17 cellular contexts compared by ENCODE assay signal in genomic region chr7:70704921-70705346, GRCh38.
DNase-seq lines count a peak whose midpoint lies in the region; ATAC-seq, FAIRE-seq and TF ChIP-seq lines count a peak whose summit lies in the region.
"Had no signal": no experiment of that assay in that cellular context is flagged by ENCODE, and none has a peak within 500 bp of the region (broad histone marks: within the 10 kb centered on the region; RNA-seq: fewer than 3 reads in every experiment).

No MANE protein-coding gene starts in this region.

- no peak for TF ChIP-seq CTCF in SK-N-SH (IDR thresholded peaks at IDR 0.05)
- TF ChIP-seq CTCF in endodermal cell (conservative IDR thresholded peaks at IDR 0.05) = no peak

- no peaks in the 10 kb centered on the region for H3K27me3 ChIP-seq in SK-N-SH (ENCODE audit: insufficient read depth)
- no peaks in the 10 kb centered on the region for H3K27me3 ChIP-seq in endodermal cell (ENCODE audit: control insufficient read depth, insufficient read depth, low read length, poor library complexity, severe bottlenecking)
- no peaks in the 10 kb centered on the region for H3K27me3 ChIP-seq in small intestine (ENCODE audit: control insufficient read depth in 2 of 2, insufficient read depth in 2 of 2, low read length in 2 of 2)
- H3K27me3 ChIP-seq: BLaER1 had no signal

- H3K4me3 ChIP-seq in SK-N-SH (ENCODE audit: low read depth in 2 of 2, low read length in 1 of 2) = no peak overlapping the region
- no peak overlapping the region for H3K4me3 ChIP-seq in endodermal cell (ENCODE audit: low read length)
- H3K4me3 ChIP-seq in small intestine (ENCODE audit: low read depth in 1 of 2, low read length in 2 of 2) = no peak overlapping the region
- H3K4me3 ChIP-seq: BLaER1 had no signal

- H3K9me3 ChIP-seq in SK-N-SH = no peaks in the 10 kb centered on the region
- no peaks in the 10 kb centered on the region for H3K9me3 ChIP-seq in endodermal cell (ENCODE audit: control insufficient read depth, low read length)
- H3K9me3 ChIP-seq in small intestine (ENCODE audit: control insufficient read depth, low read depth) = no peaks in the 10 kb centered on the region
- H3K9me3 ChIP-seq: BLaER1 had no signal

- CTCF ChIA-PET in SK-N-SH (lab: Yijun Ruan, JAX) = interaction anchor here (0.9 to 5.2 kb wide), 6 partner anchors 8 to 125 kb away, joined by 3 to 40 read pairs (median 4); no protein-coding TSS in a partner anchor

- FAIRE-seq in small intestine (lab: Jason Lieb, UNC) = no peak

- H3K4me1 ChIP-seq in SK-N-SH (ENCODE audit: control insufficient read depth in 1 of 2, insufficient read depth in 2 of 2, low read depth in 1 of 2, low read length in 1 of 2) (peaks cover 23 to 41% of the 10 kb centered on the region in 2 experiments; a peak in 3 of 4 replicates), endodermal cell (ENCODE audit: control insufficient read depth, insufficient read depth, low read length) (peaks cover 37% of the 10 kb centered on the region), small intestine (ENCODE audit: control insufficient read depth in 2 of 2, insufficient read depth in 1 of 2, low read depth in 1 of 2, low read length in 1 of 2) (peaks cover 3 to 4% of the 10 kb centered on the region in 2 donors)

- peaks cover 99% of the 10 kb centered on the region for H3K79me2 ChIP-seq in SK-N-SH (ENCODE audit: insufficient read depth)

- ATAC-seq in HG03378 (IDR thresholded peaks at IDR 0.05; ENCODE audit: unreplicated experiment) = no peak

- no peak overlapping the region for H2AFZ ChIP-seq in SK-N-SH (ENCODE audit: low read depth)

- H3K4me2 ChIP-seq in SK-N-SH = peak overlapping the region; percentile 42
- H3K4me2 ChIP-seq: BLaER1 had no signal

- no peaks in the 10 kb centered on the region for H3K9me2 ChIP-seq in SK-N-SH

- peaks cover 19% of the 10 kb centered on the region for H3K36me3 Mint-ChIP-seq in endodermal cell (ENCODE audit: low read depth)

- POLR2A ChIA-PET in SK-N-SH (lab: Yijun Ruan, JAX) = interaction anchor here (1.0 kb wide), 1 partner anchor 11 kb away, joined by 3 read pairs; no protein-coding TSS in a partner anchor

- H3K27ac ChIP-seq in SK-N-SH (ENCODE audit: low read depth in 2 of 2, low read length in 1 of 2) (peak overlapping the region; percentile 52 to 69; a peak in 3 of 4 replicates), endodermal cell (ENCODE audit: low read depth, low read length) (no peak overlapping the region), small intestine (ENCODE audit: low read depth in 1 of 2, low read length in 1 of 2) (no peak overlapping the region)
- H3K27ac ChIP-seq: BLaER1 had no signal

- no peak overlapping the region for H3K27ac Mint-ChIP-seq in endodermal cell

- peak; percentile 24 for DNase-seq in NCI-H1436 (lab: John Stamatoyannopoulos, UW)
- DNase-seq in NCI-H1436 treated with DMSO at 0.1 percent for 48 hours (lab: John Stamatoyannopoulos, UW) = no peak
- no peak for DNase-seq in SK-N-SH
- DNase-seq in endodermal cell = no peak
- peak; percentile 55 for DNase-seq in small intestine
- DNase-seq in NCI-H2029 treated with DMSO at 0.1 percent for 48 hours (lab: John Stamatoyannopoulos, UW) = no peak
- DNase-seq in stimulated activated CD4-positive, alpha-beta T cell treated with anti-CD3 and anti-CD28 coated beads, Interleukin-2, amount 100 ng/mL, for 48 hours = no peak
- DNase-seq: 8988T, DMS153, EL, Karpas-422, MM.1S, NCI-H446 treated with DMSO at 0.1 percent for 48 hours, NCI-H82, SIG-M5 had no signal

- no peak for TF ChIP-seq RAD21 in SK-N-SH (IDR thresholded peaks at IDR 0.05; ENCODE audit: low read length)

- H4K20me1 ChIP-seq in SK-N-SH (ENCODE audit: insufficient read depth) = peaks cover 91% of the 10 kb centered on the region

- H3K36me3 ChIP-seq in SK-N-SH (replicated peaks in 1 of 2; ENCODE audit: control insufficient read depth in 1 of 2, insufficient read depth in 2 of 2, low read length in 1 of 2) (peaks cover 26 to 40% of the 10 kb centered on the region in 2 experiments), endodermal cell (ENCODE audit: control insufficient read depth, insufficient read depth, low read length) (peaks cover 63% of the 10 kb centered on the region), small intestine (ENCODE audit: control insufficient read depth in 2 of 2, insufficient read depth in 2 of 2, low read length in 2 of 2) (peaks cover 0 to 1% of the 10 kb centered on the region in 2 donors)

- H3K4me1 Mint-ChIP-seq in endodermal cell = peaks cover 58% of the 10 kb centered on the region

- peak; percentile 46 to 76; a peak in 3 of 4 replicates for TF ChIP-seq EP300 in SK-N-SH (IDR thresholded peaks at IDR 0.05; ENCODE audit: borderline replicate concordance in 1 of 2, low read depth in 1 of 2, low read length in 1 of 2)

- H3F3A ChIP-seq in SK-N-SH (replicated peaks; ENCODE audit: insufficient read depth) = peaks cover 24% of the 10 kb centered on the region

- H3K27me3 Mint-ChIP-seq in endodermal cell (ENCODE audit: insufficient read depth) = peaks cover 11% of the 10 kb centered on the region

- no peaks in the 10 kb centered on the region for H3K9me3 Mint-ChIP-seq in endodermal cell

- H3K9ac ChIP-seq in SK-N-SH = no peak overlapping the region
- no peak overlapping the region for H3K9ac ChIP-seq in endodermal cell (ENCODE audit: extremely low read depth, low read length, poor library complexity, severe bottlenecking)
- H3K9ac ChIP-seq: BLaER1 had no signal

- WGBS in SK-N-SH (ENCODE audit: low lambda C conversion rate) = 38% methylated on average over 5 of the region's 5 CpGs
- 75 to 90% methylated on average over 3 to 5 of the region's 5 CpGs for WGBS in endodermal cell (ENCODE audit: insufficient coverage in 1 of 2, insufficient read length in 1 of 2), 2 experiments
- 16 to 58% (median 45%) methylated on average over 5 of the region's 5 CpGs for WGBS in small intestine, 3 donors

- peak overlapping the region; percentile 14 for H3K4me3 Mint-ChIP-seq in endodermal cell

TF ChIP-seq in SK-N-SH, 30 proteins besides CTCF, POLR2A, EP300 and RAD21 (continues in another document):
- TF ChIP-seq TEAD4 (IDR thresholded peaks at IDR 0.05; ENCODE audit: borderline replicate concordance, insufficient read depth) (peak; percentile 57; the same call in 1 of the 2 replicates), GATA2 (CRISPR knock-in tag; IDR thresholded peaks at IDR 0.05) (peak; percentile 66), NFIC (IDR thresholded peaks at IDR 0.05; ENCODE audit: borderline replicate concordance) (peak; percentile 33; the same call in 1 of the 2 replicates), SIN3A (IDR thresholded peaks at IDR 0.05; ENCODE audit: borderline replicate concordance, low read depth, low read length) (0 out of 2 replicates have a peak, but pooled peaks have one; percentile 18), RXRA (IDR thresholded peaks at IDR 0.05; ENCODE audit: borderline replicate concordance, low read depth) (no peak), TCF12 (IDR thresholded peaks at IDR 0.05) (peak; percentile 71), ELF1 (IDR thresholded peaks at IDR 0.05) (no peak), SMC3 (IDR thresholded peaks at IDR 0.05; ENCODE audit: low read depth, low read length) (no peak), NRF1 (IDR thresholded peaks at IDR 0.05; ENCODE audit: low read depth, low read length) (no peak), EZH2phosphoT487 (IDR thresholded peaks at IDR 0.05; ENCODE audit: borderline replicate concordance, low read depth) (no peak), GABPA (IDR thresholded peaks at IDR 0.05; ENCODE audit: low read depth) (no peak), RFX5 (IDR thresholded peaks at IDR 0.05; ENCODE audit: low read length) (no peak), FOXM1 (IDR thresholded peaks at IDR 0.05; ENCODE audit: low read depth) (no peak), RCOR1 (IDR thresholded peaks at IDR 0.05; ENCODE audit: low read length) (peak; percentile 79), MEF2A (IDR thresholded peaks at IDR 0.05; ENCODE audit: borderline replicate concordance, low read depth) (no peak), PBX3 (IDR thresholded peaks at IDR 0.05) (peak; percentile 80), POLR2AphosphoS5 (IDR thresholded peaks at IDR 0.05; ENCODE audit: low read depth, low read length) (no peak)
- TF ChIP-seq, protein P1, sequence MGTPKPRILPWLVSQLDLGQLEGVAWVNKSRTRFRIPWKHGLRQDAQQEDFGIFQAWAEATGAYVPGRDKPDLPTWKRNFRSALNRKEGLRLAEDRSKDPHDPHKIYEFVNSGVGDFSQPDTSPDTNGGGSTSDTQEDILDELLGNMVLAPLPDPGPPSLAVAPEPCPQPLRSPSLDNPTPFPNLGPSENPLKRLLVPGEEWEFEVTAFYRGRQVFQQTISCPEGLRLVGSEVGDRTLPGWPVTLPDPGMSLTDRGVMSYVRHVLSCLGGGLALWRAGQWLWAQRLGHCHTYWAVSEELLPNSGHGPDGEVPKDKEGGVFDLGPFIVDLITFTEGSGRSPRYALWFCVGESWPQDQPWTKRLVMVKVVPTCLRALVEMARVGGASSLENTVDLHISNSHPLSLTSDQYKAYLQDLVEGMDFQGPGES (IDR thresholded peaks at IDR 0.05; ENCODE audit: low read depth, low read length) = no peak
- TF ChIP-seq, protein P2, sequence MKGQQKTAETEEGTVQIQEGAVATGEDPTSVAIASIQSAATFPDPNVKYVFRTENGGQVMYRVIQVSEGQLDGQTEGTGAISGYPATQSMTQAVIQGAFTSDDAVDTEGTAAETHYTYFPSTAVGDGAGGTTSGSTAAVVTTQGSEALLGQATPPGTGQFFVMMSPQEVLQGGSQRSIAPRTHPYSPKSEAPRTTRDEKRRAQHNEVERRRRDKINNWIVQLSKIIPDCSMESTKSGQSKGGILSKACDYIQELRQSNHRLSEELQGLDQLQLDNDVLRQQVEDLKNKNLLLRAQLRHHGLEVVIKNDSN (IDR thresholded peaks at IDR 0.05; ENCODE audit: borderline replicate concordance, low read depth) = no peak
- TF ChIP-seq, protein P3, sequence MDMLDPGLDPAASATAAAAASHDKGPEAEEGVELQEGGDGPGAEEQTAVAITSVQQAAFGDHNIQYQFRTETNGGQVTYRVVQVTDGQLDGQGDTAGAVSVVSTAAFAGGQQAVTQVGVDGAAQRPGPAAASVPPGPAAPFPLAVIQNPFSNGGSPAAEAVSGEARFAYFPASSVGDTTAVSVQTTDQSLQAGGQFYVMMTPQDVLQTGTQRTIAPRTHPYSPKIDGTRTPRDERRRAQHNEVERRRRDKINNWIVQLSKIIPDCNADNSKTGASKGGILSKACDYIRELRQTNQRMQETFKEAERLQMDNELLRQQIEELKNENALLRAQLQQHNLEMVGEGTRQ (IDR thresholded peaks at IDR 0.05; ENCODE audit: borderline replicate concordance, low read depth, low read length) = no peak

Comparison
In these comparisons a context has a peak if more than half of its experiments do, and no peak if none do; other contexts are left out.
1. DNase-seq: peak in NCI-H1436 (single experiment) and small intestine (single experiment); none in NCI-H1436 treated with DMSO at 0.1 percent for 48 hours (single experiment), SK-N-SH (single experiment), endodermal cell (single experiment), NCI-H2029 treated with DMSO at 0.1 percent for 48 hours (single experiment) and stimulated activated CD4-positive, alpha-beta T cell treated with anti-CD3 and anti-CD28 coated beads, Interleukin-2, amount 100 ng/mL, for 48 hours (0 of 2).
2. H3K27ac ChIP-seq: peak in SK-N-SH (2 of 2); none in endodermal cell (single experiment) and small intestine (0 of 2).